Comparison of ENCODE assay signal across 1 cellular context in the genomic region with DNA sequence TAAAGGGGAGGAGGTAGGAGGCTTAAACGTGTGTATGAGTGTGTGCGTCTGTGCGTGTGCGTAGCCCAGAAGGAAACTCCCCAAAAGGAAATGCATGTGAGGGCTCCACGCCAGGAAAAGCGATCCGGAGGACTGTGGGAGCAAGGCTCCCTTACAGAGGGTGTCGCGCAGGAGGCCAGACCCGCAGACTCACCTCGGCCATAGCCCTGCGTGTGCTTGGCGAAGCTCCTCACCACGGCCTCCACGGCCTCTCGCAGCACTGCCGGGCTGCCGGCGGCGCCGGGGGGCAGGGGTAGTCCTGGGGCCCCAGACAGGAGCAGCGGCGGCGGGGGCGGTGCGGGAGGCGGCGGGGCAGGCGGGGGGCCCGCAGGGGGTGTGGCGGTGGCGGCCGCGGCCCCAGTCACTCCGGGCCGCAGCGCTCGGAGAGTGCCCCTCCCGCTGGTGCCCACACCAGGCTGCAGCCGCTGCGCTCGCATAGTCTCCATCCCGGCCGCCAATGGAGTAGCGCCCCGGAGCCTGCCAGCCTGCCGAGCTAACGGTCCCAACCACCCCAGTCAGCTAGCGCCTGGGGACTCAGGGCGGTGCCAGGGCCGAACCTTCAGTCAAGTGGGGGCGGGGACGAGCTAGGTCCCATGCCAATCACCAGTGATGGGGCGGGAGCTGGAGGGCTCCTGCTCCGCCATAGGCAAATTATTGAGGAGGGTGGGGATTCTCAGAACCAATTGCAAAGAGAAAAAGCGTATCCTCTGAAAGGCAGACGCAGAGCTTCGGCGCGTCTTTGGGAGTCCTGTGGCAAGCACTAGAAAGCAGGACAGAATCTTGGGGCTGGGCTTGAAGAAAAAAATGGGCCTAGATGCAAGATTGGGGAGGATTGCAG.
TF ChIP-seq lines count a peak whose summit lies in the region.

A gene (minus strand): TSS at position 575 of the 877 bp plus-strand sequence. CDS start 90 bp downstream, at position 485.

TF ChIP-seq in HEK293, 187 proteins besides CTCF, POLR2A, EP300 and RAD21 (continued from another document and continues in another):
- TF ChIP-seq, protein P1, sequence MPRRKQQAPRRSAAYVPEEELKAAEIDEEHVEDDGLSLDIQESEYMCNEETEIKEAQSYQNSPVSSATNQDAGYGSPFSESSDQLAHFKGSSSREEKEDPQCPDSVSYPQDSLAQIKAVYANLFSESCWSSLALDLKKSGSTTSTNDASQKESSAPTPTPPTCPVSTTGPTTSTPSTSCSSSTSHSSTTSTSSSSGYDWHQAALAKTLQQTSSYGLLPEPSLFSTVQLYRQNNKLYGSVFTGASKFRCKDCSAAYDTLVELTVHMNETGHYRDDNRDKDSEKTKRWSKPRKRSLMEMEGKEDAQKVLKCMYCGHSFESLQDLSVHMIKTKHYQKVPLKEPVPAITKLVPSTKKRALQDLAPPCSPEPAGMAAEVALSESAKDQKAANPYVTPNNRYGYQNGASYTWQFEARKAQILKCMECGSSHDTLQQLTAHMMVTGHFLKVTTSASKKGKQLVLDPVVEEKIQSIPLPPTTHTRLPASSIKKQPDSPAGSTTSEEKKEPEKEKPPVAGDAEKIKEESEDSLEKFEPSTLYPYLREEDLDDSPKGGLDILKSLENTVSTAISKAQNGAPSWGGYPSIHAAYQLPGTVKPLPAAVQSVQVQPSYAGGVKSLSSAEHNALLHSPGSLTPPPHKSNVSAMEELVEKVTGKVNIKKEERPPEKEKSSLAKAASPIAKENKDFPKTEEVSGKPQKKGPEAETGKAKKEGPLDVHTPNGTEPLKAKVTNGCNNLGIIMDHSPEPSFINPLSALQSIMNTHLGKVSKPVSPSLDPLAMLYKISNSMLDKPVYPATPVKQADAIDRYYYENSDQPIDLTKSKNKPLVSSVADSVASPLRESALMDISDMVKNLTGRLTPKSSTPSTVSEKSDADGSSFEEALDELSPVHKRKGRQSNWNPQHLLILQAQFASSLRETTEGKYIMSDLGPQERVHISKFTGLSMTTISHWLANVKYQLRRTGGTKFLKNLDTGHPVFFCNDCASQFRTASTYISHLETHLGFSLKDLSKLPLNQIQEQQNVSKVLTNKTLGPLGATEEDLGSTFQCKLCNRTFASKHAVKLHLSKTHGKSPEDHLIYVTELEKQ (tag by site-specific recombination; IDR thresholded peaks at IDR 0.05; ENCODE audit: borderline replicate concordance): no peak
- TF ChIP-seq, protein P2, sequence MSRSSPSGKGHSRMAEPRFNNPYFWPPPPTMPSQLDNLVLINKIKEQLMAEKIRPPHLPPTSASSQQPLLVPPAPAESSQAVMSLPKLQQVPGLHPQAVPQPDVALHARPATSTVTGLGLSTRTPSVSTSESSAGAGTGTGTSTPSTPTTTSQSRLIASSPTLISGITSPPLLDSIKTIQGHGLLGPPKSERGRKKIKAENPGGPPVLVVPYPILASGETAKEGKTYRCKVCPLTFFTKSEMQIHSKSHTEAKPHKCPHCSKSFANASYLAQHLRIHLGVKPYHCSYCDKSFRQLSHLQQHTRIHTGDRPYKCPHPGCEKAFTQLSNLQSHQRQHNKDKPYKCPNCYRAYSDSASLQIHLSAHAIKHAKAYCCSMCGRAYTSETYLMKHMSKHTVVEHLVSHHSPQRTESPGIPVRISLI (tag by site-specific recombination; IDR thresholded peaks at IDR 0.05): no peak
- TF ChIP-seq, protein P3, sequence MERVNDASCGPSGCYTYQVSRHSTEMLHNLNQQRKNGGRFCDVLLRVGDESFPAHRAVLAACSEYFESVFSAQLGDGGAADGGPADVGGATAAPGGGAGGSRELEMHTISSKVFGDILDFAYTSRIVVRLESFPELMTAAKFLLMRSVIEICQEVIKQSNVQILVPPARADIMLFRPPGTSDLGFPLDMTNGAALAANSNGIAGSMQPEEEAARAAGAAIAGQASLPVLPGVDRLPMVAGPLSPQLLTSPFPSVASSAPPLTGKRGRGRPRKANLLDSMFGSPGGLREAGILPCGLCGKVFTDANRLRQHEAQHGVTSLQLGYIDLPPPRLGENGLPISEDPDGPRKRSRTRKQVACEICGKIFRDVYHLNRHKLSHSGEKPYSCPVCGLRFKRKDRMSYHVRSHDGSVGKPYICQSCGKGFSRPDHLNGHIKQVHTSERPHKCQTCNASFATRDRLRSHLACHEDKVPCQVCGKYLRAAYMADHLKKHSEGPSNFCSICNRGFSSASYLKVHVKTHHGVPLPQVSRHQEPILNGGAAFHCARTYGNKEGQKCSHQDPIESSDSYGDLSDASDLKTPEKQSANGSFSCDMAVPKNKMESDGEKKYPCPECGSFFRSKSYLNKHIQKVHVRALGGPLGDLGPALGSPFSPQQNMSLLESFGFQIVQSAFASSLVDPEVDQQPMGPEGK (tag by site-specific recombination; IDR thresholded peaks at IDR 0.05): peak; percentile 81
- peak; percentile 82 for TF ChIP-seq SP3 (tag by site-specific recombination; IDR thresholded peaks at IDR 0.05)
- TF ChIP-seq, protein P4, sequence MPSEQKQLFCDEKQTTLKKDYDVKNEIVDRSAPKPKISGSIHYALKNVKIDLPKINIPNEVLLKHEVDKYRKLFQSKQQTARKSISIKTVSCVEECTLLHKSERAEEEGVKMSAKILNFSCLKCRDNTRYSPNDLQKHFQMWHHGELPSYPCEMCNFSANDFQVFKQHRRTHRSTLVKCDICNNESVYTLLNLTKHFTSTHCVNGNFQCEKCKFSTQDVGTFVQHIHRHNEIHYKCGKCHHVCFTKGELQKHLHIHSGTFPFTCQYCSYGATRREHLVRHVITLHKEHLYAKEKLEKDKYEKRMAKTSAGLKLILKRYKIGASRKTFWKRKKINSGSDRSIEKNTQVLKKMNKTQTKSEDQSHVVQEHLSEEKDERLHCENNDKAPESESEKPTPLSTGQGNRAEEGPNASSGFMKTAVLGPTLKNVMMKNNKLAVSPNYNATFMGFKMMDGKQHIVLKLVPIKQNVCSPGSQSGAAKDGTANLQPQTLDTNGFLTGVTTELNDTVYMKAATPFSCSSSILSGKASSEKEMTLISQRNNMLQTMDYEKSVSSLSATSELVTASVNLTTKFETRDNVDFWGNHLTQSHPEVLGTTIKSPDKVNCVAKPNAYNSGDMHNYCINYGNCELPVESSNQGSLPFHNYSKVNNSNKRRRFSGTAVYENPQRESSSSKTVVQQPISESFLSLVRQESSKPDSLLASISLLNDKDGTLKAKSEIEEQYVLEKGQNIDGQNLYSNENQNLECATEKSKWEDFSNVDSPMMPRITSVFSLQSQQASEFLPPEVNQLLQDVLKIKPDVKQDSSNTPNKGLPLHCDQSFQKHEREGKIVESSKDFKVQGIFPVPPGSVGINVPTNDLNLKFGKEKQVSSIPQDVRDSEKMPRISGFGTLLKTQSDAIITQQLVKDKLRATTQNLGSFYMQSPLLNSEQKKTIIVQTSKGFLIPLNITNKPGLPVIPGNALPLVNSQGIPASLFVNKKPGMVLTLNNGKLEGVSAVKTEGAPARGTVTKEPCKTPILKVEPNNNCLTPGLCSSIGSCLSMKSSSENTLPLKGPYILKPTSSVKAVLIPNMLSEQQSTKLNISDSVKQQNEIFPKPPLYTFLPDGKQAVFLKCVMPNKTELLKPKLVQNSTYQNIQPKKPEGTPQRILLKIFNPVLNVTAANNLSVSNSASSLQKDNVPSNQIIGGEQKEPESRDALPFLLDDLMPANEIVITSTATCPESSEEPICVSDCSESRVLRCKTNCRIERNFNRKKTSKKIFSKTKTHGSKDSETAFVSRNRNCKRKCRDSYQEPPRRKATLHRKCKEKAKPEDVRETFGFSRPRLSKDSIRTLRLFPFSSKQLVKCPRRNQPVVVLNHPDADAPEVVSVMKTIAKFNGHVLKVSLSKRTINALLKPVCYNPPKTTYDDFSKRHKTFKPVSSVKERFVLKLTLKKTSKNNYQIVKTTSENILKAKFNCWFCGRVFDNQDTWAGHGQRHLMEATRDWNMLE (tag by site-specific recombination; conservative IDR thresholded peaks at IDR 0.05; ENCODE audit: low read depth): no peak
- no peak for TF ChIP-seq ZNF302 (tag by site-specific recombination; IDR thresholded peaks at IDR 0.05; ENCODE audit: low read depth)
- TF ChIP-seq, protein P5, sequence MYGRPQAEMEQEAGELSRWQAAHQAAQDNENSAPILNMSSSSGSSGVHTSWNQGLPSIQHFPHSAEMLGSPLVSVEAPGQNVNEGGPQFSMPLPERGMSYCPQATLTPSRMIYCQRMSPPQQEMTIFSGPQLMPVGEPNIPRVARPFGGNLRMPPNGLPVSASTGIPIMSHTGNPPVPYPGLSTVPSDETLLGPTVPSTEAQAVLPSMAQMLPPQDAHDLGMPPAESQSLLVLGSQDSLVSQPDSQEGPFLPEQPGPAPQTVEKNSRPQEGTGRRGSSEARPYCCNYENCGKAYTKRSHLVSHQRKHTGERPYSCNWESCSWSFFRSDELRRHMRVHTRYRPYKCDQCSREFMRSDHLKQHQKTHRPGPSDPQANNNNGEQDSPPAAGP (tag by site-specific recombination; IDR thresholded peaks at IDR 0.05): no peak
- TF ChIP-seq ZNF48 (tag by site-specific recombination; IDR thresholded peaks at IDR 0.05): no peak
- TF ChIP-seq, protein P6, sequence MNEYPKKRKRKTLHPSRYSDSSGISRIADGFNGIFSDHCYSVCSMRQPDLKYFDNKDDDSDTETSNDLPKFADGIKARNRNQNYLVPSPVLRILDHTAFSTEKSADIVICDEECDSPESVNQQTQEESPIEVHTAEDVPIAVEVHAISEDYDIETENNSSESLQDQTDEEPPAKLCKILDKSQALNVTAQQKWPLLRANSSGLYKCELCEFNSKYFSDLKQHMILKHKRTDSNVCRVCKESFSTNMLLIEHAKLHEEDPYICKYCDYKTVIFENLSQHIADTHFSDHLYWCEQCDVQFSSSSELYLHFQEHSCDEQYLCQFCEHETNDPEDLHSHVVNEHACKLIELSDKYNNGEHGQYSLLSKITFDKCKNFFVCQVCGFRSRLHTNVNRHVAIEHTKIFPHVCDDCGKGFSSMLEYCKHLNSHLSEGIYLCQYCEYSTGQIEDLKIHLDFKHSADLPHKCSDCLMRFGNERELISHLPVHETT (tag by site-specific recombination; IDR thresholded peaks at IDR 0.05): no peak
- TF ChIP-seq ZNF626 (tag by site-specific recombination; IDR thresholded peaks at IDR 0.05): no peak
- peak; percentile 86 for TF ChIP-seq KLF9 (tag by site-specific recombination; IDR thresholded peaks at IDR 0.05; ENCODE audit: low read depth)
- TF ChIP-seq, protein P7, sequence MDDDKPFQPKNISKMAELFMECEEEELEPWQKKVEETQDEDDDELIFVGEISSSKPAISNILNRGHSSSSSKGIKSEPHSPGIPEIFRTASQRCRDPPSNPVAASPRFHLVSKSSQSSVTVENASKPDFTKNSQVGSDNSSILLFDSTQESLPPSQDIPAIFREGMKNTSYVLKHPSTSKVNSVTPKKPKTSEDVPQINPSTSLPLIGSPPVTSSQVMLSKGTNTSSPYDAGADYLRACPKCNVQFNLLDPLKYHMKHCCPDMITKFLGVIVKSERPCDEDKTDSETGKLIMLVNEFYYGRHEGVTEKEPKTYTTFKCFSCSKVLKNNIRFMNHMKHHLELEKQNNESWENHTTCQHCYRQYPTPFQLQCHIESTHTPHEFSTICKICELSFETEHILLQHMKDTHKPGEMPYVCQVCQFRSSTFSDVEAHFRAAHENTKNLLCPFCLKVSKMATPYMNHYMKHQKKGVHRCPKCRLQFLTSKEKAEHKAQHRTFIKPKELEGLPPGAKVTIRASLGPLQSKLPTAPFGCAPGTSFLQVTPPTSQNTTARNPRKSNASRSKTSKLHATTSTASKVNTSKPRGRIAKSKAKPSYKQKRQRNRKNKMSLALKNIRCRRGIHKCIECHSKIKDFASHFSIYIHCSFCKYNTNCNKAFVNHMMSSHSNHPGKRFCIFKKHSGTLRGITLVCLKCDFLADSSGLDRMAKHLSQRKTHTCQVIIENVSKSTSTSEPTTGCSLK (tag by site-specific recombination; IDR thresholded peaks at IDR 0.05): no peak
- no peak for TF ChIP-seq SETDB1 (IDR thresholded peaks at IDR 0.05; ENCODE audit: insufficient read length, low read length)
- peak; percentile 47 for TF ChIP-seq ZNF341 (tag by site-specific recombination; IDR thresholded peaks at IDR 0.05; ENCODE audit: low read depth)
- TF ChIP-seq ZNF664 (tag by site-specific recombination; IDR thresholded peaks at IDR 0.05): no peak
- TF ChIP-seq KLF7 (tag by site-specific recombination; IDR thresholded peaks at IDR 0.05; ENCODE audit: borderline replicate concordance): no peak; the same call in 1 of the 2 replicates
- no peak for TF ChIP-seq ZNF24 (tag by site-specific recombination; IDR thresholded peaks at IDR 0.05)
- no peak for TF ChIP-seq ZNF202 (tag by site-specific recombination; IDR thresholded peaks at IDR 0.05; ENCODE audit: borderline replicate concordance)
- TF ChIP-seq ZNF132 (tag by site-specific recombination; IDR thresholded peaks at IDR 0.05; ENCODE audit: borderline replicate concordance): no peak
- no peak for TF ChIP-seq ZNF530 (tag by site-specific recombination; IDR thresholded peaks at IDR 0.05; ENCODE audit: low read depth)
- TF ChIP-seq ZBTB7A (tag by site-specific recombination; IDR thresholded peaks at IDR 0.05; ENCODE audit: low read depth): no peak
- TF ChIP-seq ZFP3 (tag by site-specific recombination; IDR thresholded peaks at IDR 0.05; ENCODE audit: low read depth): no peak; the same call in 1 of the 2 replicates
- TF ChIP-seq, protein P8, sequence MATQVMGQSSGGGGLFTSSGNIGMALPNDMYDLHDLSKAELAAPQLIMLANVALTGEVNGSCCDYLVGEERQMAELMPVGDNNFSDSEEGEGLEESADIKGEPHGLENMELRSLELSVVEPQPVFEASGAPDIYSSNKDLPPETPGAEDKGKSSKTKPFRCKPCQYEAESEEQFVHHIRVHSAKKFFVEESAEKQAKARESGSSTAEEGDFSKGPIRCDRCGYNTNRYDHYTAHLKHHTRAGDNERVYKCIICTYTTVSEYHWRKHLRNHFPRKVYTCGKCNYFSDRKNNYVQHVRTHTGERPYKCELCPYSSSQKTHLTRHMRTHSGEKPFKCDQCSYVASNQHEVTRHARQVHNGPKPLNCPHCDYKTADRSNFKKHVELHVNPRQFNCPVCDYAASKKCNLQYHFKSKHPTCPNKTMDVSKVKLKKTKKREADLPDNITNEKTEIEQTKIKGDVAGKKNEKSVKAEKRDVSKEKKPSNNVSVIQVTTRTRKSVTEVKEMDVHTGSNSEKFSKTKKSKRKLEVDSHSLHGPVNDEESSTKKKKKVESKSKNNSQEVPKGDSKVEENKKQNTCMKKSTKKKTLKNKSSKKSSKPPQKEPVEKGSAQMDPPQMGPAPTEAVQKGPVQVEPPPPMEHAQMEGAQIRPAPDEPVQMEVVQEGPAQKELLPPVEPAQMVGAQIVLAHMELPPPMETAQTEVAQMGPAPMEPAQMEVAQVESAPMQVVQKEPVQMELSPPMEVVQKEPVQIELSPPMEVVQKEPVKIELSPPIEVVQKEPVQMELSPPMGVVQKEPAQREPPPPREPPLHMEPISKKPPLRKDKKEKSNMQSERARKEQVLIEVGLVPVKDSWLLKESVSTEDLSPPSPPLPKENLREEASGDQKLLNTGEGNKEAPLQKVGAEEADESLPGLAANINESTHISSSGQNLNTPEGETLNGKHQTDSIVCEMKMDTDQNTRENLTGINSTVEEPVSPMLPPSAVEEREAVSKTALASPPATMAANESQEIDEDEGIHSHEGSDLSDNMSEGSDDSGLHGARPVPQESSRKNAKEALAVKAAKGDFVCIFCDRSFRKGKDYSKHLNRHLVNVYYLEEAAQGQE (tag by site-specific recombination; IDR thresholded peaks at IDR 0.05): no peak
- TF ChIP-seq ZNF426 (tag by site-specific recombination; IDR thresholded peaks at IDR 0.05): no peak
- TF ChIP-seq ZNF335 (tag by site-specific recombination; conservative IDR thresholded peaks at IDR 0.05): peak; percentile 71
- TF ChIP-seq ZNF404 (tag by site-specific recombination; IDR thresholded peaks at IDR 0.05): no peak
- TF ChIP-seq YY1 (tag by site-specific recombination; IDR thresholded peaks at IDR 0.05): no peak
